In the genomic region with DNA sequence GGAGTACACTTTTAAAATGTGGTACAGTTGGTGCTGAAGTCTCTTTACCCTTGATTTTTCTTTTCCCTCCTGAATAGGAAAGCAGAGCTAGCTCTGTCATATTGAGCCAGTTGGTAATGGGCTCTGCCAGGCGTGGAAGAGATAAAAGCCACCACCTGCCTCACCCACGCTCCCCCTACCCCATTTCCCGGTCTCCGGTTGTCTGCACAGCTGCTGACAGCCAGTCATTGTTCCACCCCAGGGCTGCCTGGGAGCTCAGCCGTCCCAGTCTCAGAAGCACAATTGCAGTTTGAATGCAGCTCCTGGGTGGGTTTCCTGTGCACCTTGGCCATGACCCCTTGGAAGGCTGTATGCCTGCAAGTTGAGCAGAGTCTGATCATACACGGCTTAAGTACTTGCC, we compare ENCODE assay signal across 1 cellular context.
TF ChIP-seq lines count a peak whose summit lies in the region.

No MANE protein-coding gene starts in this region.

TF ChIP-seq in WTC11, 78 proteins besides CTCF, POLR2A, EP300 and RAD21 (continued from another document):
- TF ChIP-seq, protein P1, sequence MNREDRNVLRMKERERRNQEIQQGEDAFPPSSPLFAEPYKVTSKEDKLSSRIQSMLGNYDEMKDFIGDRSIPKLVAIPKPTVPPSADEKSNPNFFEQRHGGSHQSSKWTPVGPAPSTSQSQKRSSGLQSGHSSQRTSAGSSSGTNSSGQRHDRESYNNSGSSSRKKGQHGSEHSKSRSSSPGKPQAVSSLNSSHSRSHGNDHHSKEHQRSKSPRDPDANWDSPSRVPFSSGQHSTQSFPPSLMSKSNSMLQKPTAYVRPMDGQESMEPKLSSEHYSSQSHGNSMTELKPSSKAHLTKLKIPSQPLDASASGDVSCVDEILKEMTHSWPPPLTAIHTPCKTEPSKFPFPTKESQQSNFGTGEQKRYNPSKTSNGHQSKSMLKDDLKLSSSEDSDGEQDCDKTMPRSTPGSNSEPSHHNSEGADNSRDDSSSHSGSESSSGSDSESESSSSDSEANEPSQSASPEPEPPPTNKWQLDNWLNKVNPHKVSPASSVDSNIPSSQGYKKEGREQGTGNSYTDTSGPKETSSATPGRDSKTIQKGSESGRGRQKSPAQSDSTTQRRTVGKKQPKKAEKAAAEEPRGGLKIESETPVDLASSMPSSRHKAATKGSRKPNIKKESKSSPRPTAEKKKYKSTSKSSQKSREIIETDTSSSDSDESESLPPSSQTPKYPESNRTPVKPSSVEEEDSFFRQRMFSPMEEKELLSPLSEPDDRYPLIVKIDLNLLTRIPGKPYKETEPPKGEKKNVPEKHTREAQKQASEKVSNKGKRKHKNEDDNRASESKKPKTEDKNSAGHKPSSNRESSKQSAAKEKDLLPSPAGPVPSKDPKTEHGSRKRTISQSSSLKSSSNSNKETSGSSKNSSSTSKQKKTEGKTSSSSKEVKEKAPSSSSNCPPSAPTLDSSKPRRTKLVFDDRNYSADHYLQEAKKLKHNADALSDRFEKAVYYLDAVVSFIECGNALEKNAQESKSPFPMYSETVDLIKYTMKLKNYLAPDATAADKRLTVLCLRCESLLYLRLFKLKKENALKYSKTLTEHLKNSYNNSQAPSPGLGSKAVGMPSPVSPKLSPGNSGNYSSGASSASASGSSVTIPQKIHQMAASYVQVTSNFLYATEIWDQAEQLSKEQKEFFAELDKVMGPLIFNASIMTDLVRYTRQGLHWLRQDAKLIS (CRISPR knock-in tag; IDR thresholded peaks at IDR 0.05; ENCODE audit: borderline replicate concordance): no peak
- TF ChIP-seq TCF7 (CRISPR knock-in tag; IDR thresholded peaks at IDR 0.05; ENCODE audit: low read depth): no peak
- TF ChIP-seq FOXP1 (CRISPR knock-in tag; IDR thresholded peaks at IDR 0.05; ENCODE audit: borderline replicate concordance): no peak
- TF ChIP-seq STAT6 (CRISPR knock-in tag; conservative IDR thresholded peaks at IDR 0.05; ENCODE audit: low read depth): no peak
- no peak for TF ChIP-seq PREB (CRISPR knock-in tag; IDR thresholded peaks at IDR 0.05; ENCODE audit: borderline replicate concordance)
- TF ChIP-seq HMGXB4 (CRISPR knock-in tag; IDR thresholded peaks at IDR 0.05): no peak
